Comparison of ENCODE assay signal across 8 cellular contexts in genomic region chr10:101066146-101066889, GRCh38. TPM values are rescaled to one million over a fixed set of nuclear protein-coding genes. Genes with fewer than 3 reads are reported as not detected.
DNase-seq lines count a peak whose midpoint lies in the region; ATAC-seq and TF ChIP-seq lines count a peak whose summit lies in the region.

No MANE protein-coding gene starts in this region.

- TF ChIP-seq POLR2A in GM18951 (IDR thresholded peaks at IDR 0.05; ENCODE audit: extremely low read depth, insufficient read depth, insufficient read length) = peak; percentile 34

- peak; percentile 68 for TF ChIP-seq CTCF in AG09309 (IDR thresholded peaks at IDR 0.05; ENCODE audit: control insufficient read depth, insufficient read depth, low read depth, low read length, missing control alignments)

- H3K36me3 Mint-ChIP-seq in effector memory CD8-positive, alpha-beta T cell (ENCODE audit: insufficient read depth) = no peaks in the 10 kb centered on the region

- H2BK12ac ChIP-seq in mesenchymal stem cell (ENCODE audit: low read length in 2 of 2) = peak overlapping the region in 1 of 2 experiments; percentile 15

- H3K27ac ChIP-seq in mesenchymal stem cell (ENCODE audit: low read length, poor library complexity, severe bottlenecking) = no peak overlapping the region

- H3K4me3 Mint-ChIP-seq in effector memory CD8-positive, alpha-beta T cell = peak overlapping the region; percentile 86 to 90

- WGBS in mesenchymal stem cell = 1% methylated on average over 42 of the region's 49 CpGs

- peaks cover 0 to 25% of the 10 kb centered on the region in 2 experiments for H3K27me3 ChIP-seq in mesenchymal stem cell (ENCODE audit: control insufficient read depth in 1 of 2, insufficient read depth in 1 of 2, low read length in 2 of 2)

- peak overlapping the region; percentile 74 for H3K9ac ChIP-seq in mesenchymal stem cell (ENCODE audit: low read length)

- H2BK120ac ChIP-seq in mesenchymal stem cell (ENCODE audit: low read depth, low read length) = peak overlapping the region; percentile 50

- DNase-seq in AG09309 (ENCODE audit: low read depth) (no peak), NCI-H2196 treated with DMSO at 0.1 percent for 48 hours (lab: John Stamatoyannopoulos, UW; ENCODE audit: unreplicated experiment) (peak; percentile 37), mesenchymal stem cell (peak; percentile 71), superior temporal gyrus (ENCODE audit: extremely low spot score) (peak; percentile 23)
- peak; percentile 61 for DNase-seq in activated CD4-positive, alpha-beta T cell treated with anti-CD3 and anti-CD28 coated beads for 48 hours
- DNase-seq in effector memory CD8-positive, alpha-beta T cell = peak in 1 of 3 experiments; percentile 34

- peak overlapping the region; percentile 49 for H3K4me3 ChIP-seq in AG09309 (ENCODE audit: control insufficient read depth, low read depth, low read length)
- peak overlapping the region; percentile 48 to 77 for H3K4me3 ChIP-seq in mesenchymal stem cell (ENCODE audit: insufficient read depth in 1 of 2, low read depth in 1 of 2, low read length in 2 of 2)

- H2AK5ac ChIP-seq in mesenchymal stem cell (ENCODE audit: low read length, severe bottlenecking) = no peak overlapping the region

- H3K9me3 ChIP-seq in mesenchymal stem cell (ENCODE audit: control insufficient read depth, low read length) = no peaks in the 10 kb centered on the region

- peak; percentile 57 for ATAC-seq in effector memory CD8-positive, alpha-beta T cell (replicated peaks)
- ATAC-seq in GM18519 (IDR thresholded peaks at IDR 0.05; ENCODE audit: low FRiP score, unreplicated experiment) = no peak

- no peak overlapping the region for H3K27ac Mint-ChIP-seq in effector memory CD8-positive, alpha-beta T cell

- peak overlapping the region; percentile 73 for H3K4me2 ChIP-seq in mesenchymal stem cell (ENCODE audit: low read length, poor library complexity, severe bottlenecking)

- H3K9me3 Mint-ChIP-seq in effector memory CD8-positive, alpha-beta T cell = no peaks in the 10 kb centered on the region

- H4K91ac ChIP-seq in mesenchymal stem cell (ENCODE audit: low read length) = no peak overlapping the region

- peak overlapping the region in 1 of 2 experiments; percentile 14 for H3K23ac ChIP-seq in mesenchymal stem cell (ENCODE audit: low read length in 2 of 2)

- no peak overlapping the region for H2AFZ ChIP-seq in mesenchymal stem cell (ENCODE audit: low read depth, low read length)

- H3K4me1 Mint-ChIP-seq in effector memory CD8-positive, alpha-beta T cell (ENCODE audit: low read depth in 2 of 2) = peaks cover 7 to 20% of the 10 kb centered on the region in 2 donors

- H3K4ac ChIP-seq in mesenchymal stem cell (ENCODE audit: low read depth in 1 of 2, low read length in 2 of 2) = peak overlapping the region in 1 of 2 experiments; percentile 79

- H3K27me3 Mint-ChIP-seq in effector memory CD8-positive, alpha-beta T cell = peaks cover 31 to 55% of the 10 kb centered on the region in 2 donors

- no peaks in the 10 kb centered on the region for H3K36me3 ChIP-seq in mesenchymal stem cell (ENCODE audit: control insufficient read depth in 1 of 2, insufficient read depth in 2 of 2, low read depth in 1 of 2, low read length in 2 of 2)

- H2BK5ac ChIP-seq in mesenchymal stem cell (ENCODE audit: low read depth, low read length, poor library complexity, severe bottlenecking) = no peak overlapping the region

- peak overlapping the region; percentile 80 for H2BK15ac ChIP-seq in mesenchymal stem cell (ENCODE audit: low read depth, poor library complexity, severe bottlenecking)

- peak overlapping the region; percentile 25 to 81 for H3K18ac ChIP-seq in mesenchymal stem cell (ENCODE audit: low read depth in 1 of 2, low read length in 2 of 2)

- no peak overlapping the region for H3K14ac ChIP-seq in mesenchymal stem cell (ENCODE audit: low read length in 2 of 2)

- H4K8ac ChIP-seq in mesenchymal stem cell (ENCODE audit: low read length) = peak overlapping the region; percentile 50

- in situ Hi-C loops in GM18951 (cut with MboI; ENCODE audit: low sequenced_read_pairs, unreplicated experiment) = no loop called here

- peaks cover 4% of the 10 kb centered on the region for H3K79me1 ChIP-seq in mesenchymal stem cell (replicated peaks; ENCODE audit: low read length, poor library complexity, severe bottlenecking)

- H3K4me1 ChIP-seq in mesenchymal stem cell (ENCODE audit: control insufficient read depth, insufficient read depth, low read depth, low read length) = peaks cover 41% of the 10 kb centered on the region

RNA-seq across cellular contexts. Expression of gene KAZALD1, which starts 4.5 kb away (rescaled TPM):
- polyA plus RNA-seq in mesenchymal stem cell (2013, experiment 1 of 2) = 4.4 TPM
- 3.9 TPM for polyA plus RNA-seq in mesenchymal stem cell (2013, experiment 2 of 2)

RNA-seq across cellular contexts. Expression of gene SFXN3, which starts 35.3 kb away (rescaled TPM):
- 99.8 TPM for polyA plus RNA-seq in mesenchymal stem cell (2013, experiment 1 of 2)
- 93.2 TPM for polyA plus RNA-seq in mesenchymal stem cell (2013, experiment 2 of 2)

RNA-seq across cellular contexts. Expression of gene PDZD7, which starts 35.4 kb away (rescaled TPM):
- 1.3 TPM for polyA plus RNA-seq in mesenchymal stem cell (2013, experiment 1 of 2)
- 1.0 TPM for polyA plus RNA-seq in mesenchymal stem cell (2013, experiment 2 of 2)
